14 cellular contexts compared by ENCODE assay signal in the genomic region with DNA sequence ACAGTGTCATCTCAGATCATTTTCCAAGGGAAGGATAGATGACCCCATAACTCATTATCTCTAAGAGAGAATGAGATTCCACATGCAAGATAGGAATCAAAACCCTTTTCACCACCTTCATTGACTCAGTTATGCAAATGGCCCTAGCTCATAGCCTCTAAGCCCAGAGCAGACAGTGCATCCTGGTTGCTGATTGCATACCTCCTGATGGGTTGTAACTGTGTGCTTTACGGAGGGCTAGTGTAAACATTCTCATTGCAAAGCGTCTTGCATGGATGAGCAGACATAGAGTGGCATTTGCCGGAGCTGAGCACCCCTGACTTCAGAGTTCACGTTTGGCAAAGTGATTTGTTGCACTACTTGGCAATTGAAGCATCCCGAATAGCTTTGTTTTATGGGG.
"Had no signal": no experiment of that assay in that cellular context is flagged by ENCODE, and none has a peak within 500 bp of the region (broad histone marks: within the 10 kb centered on the region; RNA-seq: fewer than 3 reads in every experiment).

No MANE protein-coding gene starts in this region.

- H3K27me3 Mint-ChIP-seq: activated naive CD8-positive, alpha-beta T cell treated with anti-CD3 and anti-CD28 coated beads, Interleukin-2, amount 50 U/mL, for 24 hours; stimulated activated naive CD8-positive, alpha-beta T cell treated with anti-CD3 and anti-CD28 coated beads, Interleukin-15, Interleukin-2, amounts not matched to agents 100 ng/mL and 50 ng/mL, for 24 hours had no signal

- H3K4me1 Mint-ChIP-seq: activated naive CD8-positive, alpha-beta T cell treated with anti-CD3 and anti-CD28 coated beads, Interleukin-2, amount 50 U/mL, for 24 hours had no signal

- H3K27ac ChIP-seq: cardiac muscle cell, foreskin keratinocyte, pancreas, upper lobe of right lung had no signal

- H3K4me1 ChIP-seq: foreskin keratinocyte, upper lobe of right lung had no signal

- H3K27me3 ChIP-seq: cardiac muscle cell, foreskin keratinocyte, pancreas, upper lobe of right lung had no signal

- H3K27ac Mint-ChIP-seq: activated naive CD8-positive, alpha-beta T cell treated with anti-CD3 and anti-CD28 coated beads, Interleukin-2, amount 50 U/mL, for 24 hours; activated T-helper 1 cell treated with anti-CD3 and anti-CD28 coated beads, Interleukin-12 subunit alpha, Interleukin-12 subunit beta, Interleukin-2, Interleukin-4 antibody, amounts not matched to agents 30 ng/mL and 10 ng/mL and 1 ng/mL, durations not matched to agents 14 hours and 24 hours and 36 hours; stimulated activated naive CD8-positive, alpha-beta T cell treated with anti-CD3 and anti-CD28 coated beads, Interleukin-15, Interleukin-2, amounts not matched to agents 100 ng/mL and 50 ng/mL, for 24 hours had no signal

- DNase-seq: activated CD4-positive, alpha-beta T cell treated with anti-CD3 and anti-CD28 coated beads for 48 hours; activated naive CD4-positive, alpha-beta T cell; activated naive CD8-positive, alpha-beta T cell treated with anti-CD3 and anti-CD28 coated beads, Interleukin-2, amount 50 U/mL, for 24 hours; foreskin keratinocyte; left ventricle myocardium superior; mesenchymal stem cell; pancreas; stimulated activated CD4-positive, alpha-beta T cell treated with anti-CD3 and anti-CD28 coated beads, Interleukin-4, amount 100 ng/mL, for 24 hours; T-helper 9 cell; upper lobe of right lung had no signal

- H3K9me3 Mint-ChIP-seq: activated naive CD8-positive, alpha-beta T cell treated with anti-CD3 and anti-CD28 coated beads, Interleukin-2, amount 50 U/mL, for 24 hours; activated T-helper 1 cell treated with anti-CD3 and anti-CD28 coated beads, Interleukin-12 subunit alpha, Interleukin-12 subunit beta, Interleukin-2, Interleukin-4 antibody, amounts not matched to agents 30 ng/mL and 10 ng/mL and 1 ng/mL, durations not matched to agents 14 hours and 24 hours and 36 hours had no signal

- ATAC-seq: activated naive CD8-positive, alpha-beta T cell treated with anti-CD3 and anti-CD28 coated beads, Interleukin-2, amount 50 U/mL, for 24 hours; foreskin keratinocyte; left ventricle myocardium superior; pancreas; upper lobe of right lung had no signal

- H3K4me3 Mint-ChIP-seq: activated naive CD8-positive, alpha-beta T cell treated with anti-CD3 and anti-CD28 coated beads, Interleukin-2, amount 50 U/mL, for 24 hours; activated T-helper 1 cell treated with anti-CD3 and anti-CD28 coated beads, Interleukin-12 subunit alpha, Interleukin-12 subunit beta, Interleukin-2, Interleukin-4 antibody, amounts not matched to agents 30 ng/mL and 10 ng/mL and 1 ng/mL, durations not matched to agents 14 hours and 24 hours and 36 hours; neural crest cell; stimulated activated naive CD8-positive, alpha-beta T cell treated with anti-CD3 and anti-CD28 coated beads, Interleukin-15, Interleukin-2, amounts not matched to agents 100 ng/mL and 50 ng/mL, for 24 hours had no signal

- H3K36me3 ChIP-seq: cardiac muscle cell, pancreas, upper lobe of right lung had no signal

- H3K9me3 ChIP-seq: pancreas, upper lobe of right lung had no signal

- H3K4me3 ChIP-seq: cardiac muscle cell, pancreas, upper lobe of right lung had no signal
